ENCODE assay signal across 13 cellular contexts in genomic region chr1:107572674-107573205, GRCh38.
A peak's percentile ranks its signal among the peaks of the same experiment; 100 is the strongest.
DNase-seq lines count a peak whose midpoint lies in the region; FAIRE-seq and TF ChIP-seq lines count a peak whose summit lies in the region.
"Had no signal": no experiment of that assay in that cellular context is flagged by ENCODE, and none has a peak within 500 bp of the region (broad histone marks: within the 10 kb centered on the region; RNA-seq: fewer than 3 reads in every experiment).

No MANE protein-coding gene starts in this region.

- peaks cover 13% of the 10 kb centered on the region for H3K4me1 ChIP-seq in HEK293 (ENCODE audit: control insufficient read depth, insufficient read depth, low read length)
- H3K4me1 ChIP-seq in spleen, result no peaks in the 10 kb centered on the region
- H3K4me1 ChIP-seq in kidney (ENCODE audit: control insufficient read depth in 1 of 2, insufficient read depth in 1 of 2, low read depth in 1 of 2, low read length in 2 of 2), result no peaks in the 10 kb centered on the region

- no peaks in the 10 kb centered on the region for H3K27me3 Mint-ChIP-seq in activated naive CD8-positive, alpha-beta T cell treated with anti-CD3 and anti-CD28 coated beads for 36 hours
- H3K27me3 Mint-ChIP-seq: CD4-positive, alpha-beta T cell; stimulated activated naive CD8-positive, alpha-beta T cell treated with anti-CD3 and anti-CD28 coated beads, Interleukin-15, Interleukin-2, amounts not matched to agents 100 ng/mL and 50 ng/mL, for 24 hours had no signal

- DNase-seq in WERI-Rb-1 (peak; percentile 23), spleen (no peak), COLO668 (lab: John Stamatoyannopoulos, UW; ENCODE audit: unreplicated experiment) (no peak), kidney (no peak)
- no peak for DNase-seq in activated naive CD8-positive, alpha-beta T cell treated with anti-CD3 and anti-CD28 coated beads for 36 hours
- DNase-seq: CD4-positive, alpha-beta T cell; NCI-H187; retina; T-helper 9 cell had no signal

- CTCF ChIA-PET in HEK293 (lab: Yijun Ruan, JAX), result interaction anchor here (1.2 kb wide), 1 partner anchor 15 kb away, joined by 4 read pairs; no protein-coding TSS in a partner anchor

- 71 to 92% (median 89%) methylated on average over 3 of the region's 3 CpGs for WGBS in spleen, 5 donors

- no peak overlapping the region for H3K4me3 Mint-ChIP-seq in activated naive CD8-positive, alpha-beta T cell treated with anti-CD3 and anti-CD28 coated beads for 36 hours
- H3K4me3 Mint-ChIP-seq: CD4-positive, alpha-beta T cell; stimulated activated naive CD8-positive, alpha-beta T cell treated with anti-CD3 and anti-CD28 coated beads, Interleukin-15, Interleukin-2, amounts not matched to agents 100 ng/mL and 50 ng/mL, for 24 hours had no signal

- H3K27ac Mint-ChIP-seq in activated naive CD8-positive, alpha-beta T cell treated with anti-CD3 and anti-CD28 coated beads for 36 hours, result no peak overlapping the region
- H3K27ac Mint-ChIP-seq: CD4-positive, alpha-beta T cell; stimulated activated naive CD8-positive, alpha-beta T cell treated with anti-CD3 and anti-CD28 coated beads, Interleukin-15, Interleukin-2, amounts not matched to agents 100 ng/mL and 50 ng/mL, for 24 hours had no signal

- intact Hi-C loops in spleen (cut with DNase I; ENCODE audit: low total_unique reads), result no loop called here
- intact Hi-C loops in kidney (cut with DNase I), result no loop called here

- H3K36me3 ChIP-seq in HEK293 (ENCODE audit: control insufficient read depth in 2 of 2, insufficient read depth in 1 of 2, low read length in 2 of 2) (no peaks in the 10 kb centered on the region), WERI-Rb-1 (no peaks in the 10 kb centered on the region), spleen (peaks cover 0 to 66% (median 23%) of the 10 kb centered on the region in 6 donors), kidney (ENCODE audit: control insufficient read depth in 1 of 2, insufficient read depth in 2 of 2, low read length in 2 of 2) (peaks cover 5 to 28% of the 10 kb centered on the region in 2 donors)

- TF ChIP-seq POLR2A in spleen (IDR thresholded peaks at IDR 0.05), result no peak

- peak overlapping the region; percentile 39 for H3K27ac ChIP-seq in 22Rv1
- no peak overlapping the region for H3K27ac ChIP-seq in HEK293 (ENCODE audit: extremely low read depth, low read depth, low read length)
- no peak overlapping the region for H3K27ac ChIP-seq in WERI-Rb-1
- H3K27ac ChIP-seq in spleen, result no peak overlapping the region
- H3K27ac ChIP-seq in kidney (ENCODE audit: low read depth in 2 of 2, low read length in 2 of 2), result no peak overlapping the region

- peaks cover 7% of the 10 kb centered on the region for H3K36me3 Mint-ChIP-seq in activated naive CD8-positive, alpha-beta T cell treated with anti-CD3 and anti-CD28 coated beads for 36 hours

- H3K9me3 ChIP-seq in HEK293 (ENCODE audit: control insufficient read depth, insufficient read depth, low read depth, low read length), result no peaks in the 10 kb centered on the region
- H3K9me3 ChIP-seq in WERI-Rb-1 (ENCODE audit: severe bottlenecking), result no peaks in the 10 kb centered on the region
- no peaks in the 10 kb centered on the region for H3K9me3 ChIP-seq in spleen
- H3K9me3 ChIP-seq in kidney (ENCODE audit: control insufficient read depth in 1 of 2, low read length in 2 of 2), result no peaks in the 10 kb centered on the region

- no peak overlapping the region for H3K9ac ChIP-seq in kidney (ENCODE audit: low read length in 2 of 2)

- H3K27me3 ChIP-seq in WERI-Rb-1 (ENCODE audit: insufficient read depth, low read depth, severe bottlenecking), result no peaks in the 10 kb centered on the region
- no peaks in the 10 kb centered on the region for H3K27me3 ChIP-seq in spleen (replicated peaks in 1 of 7)

- H3K4me3 ChIP-seq in HEK293 (ENCODE audit: low read depth, low read length) (no peak overlapping the region), WERI-Rb-1 (ENCODE audit: low read depth, low read length) (no peak overlapping the region), spleen (no peak overlapping the region), kidney (ENCODE audit: low read length in 2 of 2) (no peak overlapping the region)

- H3K9me3 Mint-ChIP-seq in activated naive CD8-positive, alpha-beta T cell treated with anti-CD3 and anti-CD28 coated beads for 36 hours, result no peaks in the 10 kb centered on the region
- H3K9me3 Mint-ChIP-seq: CD4-positive, alpha-beta T cell; stimulated activated naive CD8-positive, alpha-beta T cell treated with anti-CD3 and anti-CD28 coated beads, Interleukin-15, Interleukin-2, amounts not matched to agents 100 ng/mL and 50 ng/mL, for 24 hours had no signal

- FAIRE-seq in islet of Langerhans (lab: Jason Lieb, UNC) (peak; percentile 98), kidney (lab: Jason Lieb, UNC) (no peak)

- TF ChIP-seq CTCF in 22Rv1 (IDR thresholded peaks at IDR 0.05) (no peak), HEK293 (tag by site-specific recombination; IDR thresholded peaks at IDR 0.05) (no peak), WERI-Rb-1 (IDR thresholded peaks at IDR 0.05; ENCODE audit: low read depth, low read length) (no peak), spleen (IDR thresholded peaks at IDR 0.05 in 8 of 11, conservative IDR thresholded peaks at IDR 0.05 in 3 of 11) (no peak), kidney (IDR thresholded peaks at IDR 0.05; ENCODE audit: borderline replicate concordance, extremely low read depth, insufficient read depth) (no peak)

- POLR2A ChIA-PET in HEK293 (lab: Yijun Ruan, JAX), result interaction anchor here (0.6 kb wide), 1 partner anchor 13 kb away, joined by 4 read pairs; no protein-coding TSS in a partner anchor

- no peaks in the 10 kb centered on the region for H3K4me1 Mint-ChIP-seq in activated naive CD8-positive, alpha-beta T cell treated with anti-CD3 and anti-CD28 coated beads for 36 hours

TF ChIP-seq in HEK293, 187 proteins besides CTCF, POLR2A, EP300 and RAD21 (continues in another document):
- TF ChIP-seq ZNF629 (tag by site-specific recombination; IDR thresholded peaks at IDR 0.05) (0 out of 2 replicates have a peak, but pooled peaks have one; percentile 51), ZNF341 (tag by site-specific recombination; IDR thresholded peaks at IDR 0.05; ENCODE audit: low read depth) (peak; percentile 78), KLF9 (tag by site-specific recombination; IDR thresholded peaks at IDR 0.05; ENCODE audit: low read depth) (no peak), ZNF580 (tag by site-specific recombination; IDR thresholded peaks at IDR 0.05) (no peak), PRDM10 (tag by site-specific recombination; IDR thresholded peaks at IDR 0.05) (peak; percentile 91), ZNF692 (tag by site-specific recombination; IDR thresholded peaks at IDR 0.05) (0 out of 2 replicates have a peak, but pooled peaks have one; percentile 28), ZNF701 (tag by site-specific recombination; IDR thresholded peaks at IDR 0.05) (no peak), BCL11A (tag by site-specific recombination; IDR thresholded peaks at IDR 0.05; ENCODE audit: low read depth) (no peak), GLIS2 (tag by site-specific recombination; IDR thresholded peaks at IDR 0.05) (no peak), SALL2 (tag by site-specific recombination; IDR thresholded peaks at IDR 0.05; ENCODE audit: borderline replicate concordance) (no peak), ZNF707 (tag by site-specific recombination; IDR thresholded peaks at IDR 0.05) (no peak)
